ENCODE assay signal across 1 cellular context in the genomic region with DNA sequence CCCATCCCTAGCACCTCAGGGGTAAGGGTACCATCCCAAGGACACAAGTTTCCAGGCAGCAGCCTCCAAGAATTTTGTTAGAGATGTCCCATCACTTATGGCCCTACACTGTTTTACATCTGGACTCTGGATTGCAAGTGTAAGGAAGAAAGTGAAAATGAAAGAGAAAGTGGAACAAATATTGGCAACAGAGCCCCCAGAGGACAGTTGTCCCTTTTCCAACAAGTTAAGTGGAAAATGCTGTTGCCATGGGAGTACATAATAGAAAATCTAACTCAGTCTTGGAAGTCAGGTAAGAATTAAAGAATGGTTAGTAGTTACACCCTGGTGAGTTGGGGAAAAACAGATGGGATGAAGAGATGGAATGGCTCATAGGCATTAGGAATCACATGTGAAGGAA.
TF ChIP-seq lines count a peak whose summit lies in the region.

No MANE protein-coding gene starts in this region.

TF ChIP-seq in IMR-90, 13 proteins besides CTCF, POLR2A, EP300 and RAD21:
- TF ChIP-seq RFX5 (IDR thresholded peaks at IDR 0.05; ENCODE audit: low read depth, low read length) = no peak
- no peak for TF ChIP-seq MAZ (IDR thresholded peaks at IDR 0.05; ENCODE audit: borderline replicate concordance, low read depth, low read length)
- TF ChIP-seq, protein P1, sequence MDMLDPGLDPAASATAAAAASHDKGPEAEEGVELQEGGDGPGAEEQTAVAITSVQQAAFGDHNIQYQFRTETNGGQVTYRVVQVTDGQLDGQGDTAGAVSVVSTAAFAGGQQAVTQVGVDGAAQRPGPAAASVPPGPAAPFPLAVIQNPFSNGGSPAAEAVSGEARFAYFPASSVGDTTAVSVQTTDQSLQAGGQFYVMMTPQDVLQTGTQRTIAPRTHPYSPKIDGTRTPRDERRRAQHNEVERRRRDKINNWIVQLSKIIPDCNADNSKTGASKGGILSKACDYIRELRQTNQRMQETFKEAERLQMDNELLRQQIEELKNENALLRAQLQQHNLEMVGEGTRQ (IDR thresholded peaks at IDR 0.05; ENCODE audit: low read depth, low read length) = no peak
